Comparison of ENCODE assay signal across 8 cellular contexts in genomic region chr1:43359696-43360095, GRCh38. TPM values are rescaled to one million over a fixed set of nuclear protein-coding genes. Genes with fewer than 3 reads are reported as not detected.
DNase-seq lines count a peak whose midpoint lies in the region; ATAC-seq, FAIRE-seq and TF ChIP-seq lines count a peak whose summit lies in the region.

No MANE protein-coding gene starts in this region.

- 59% methylated on average over 11 of the region's 11 CpGs for WGBS in HUES64

- TF ChIP-seq CTCF in CD14-positive monocyte (IDR thresholded peaks at IDR 0.05) (no peak), astrocyte (IDR thresholded peaks at IDR 0.05; ENCODE audit: insufficient read depth, low read depth, low read length) (no peak), mesothelial cell of epicardium (IDR thresholded peaks at IDR 0.05; ENCODE audit: unreplicated experiment) (no peak), left lung (IDR thresholded peaks at IDR 0.05) (no peak)

- H3K9me3 Mint-ChIP-seq in CD14-positive monocyte (peaks cover 0 to 1% (median 0%) of the 10 kb centered on the region in 7 donors), astrocyte (ENCODE audit: unreplicated experiment) (no peaks in the 10 kb centered on the region), mesothelial cell of epicardium (no peaks in the 10 kb centered on the region)

- H3K27me3 ChIP-seq in HUES64 (ENCODE audit: insufficient read depth, low read length) (no peaks in the 10 kb centered on the region), astrocyte (ENCODE audit: insufficient read depth, low read length) (no peaks in the 10 kb centered on the region), left lung (no peaks in the 10 kb centered on the region)

- intact Hi-C loops in CD14-positive monocyte (cut with micrococcal nuclease) (loop anchor here (2.0 to 10.0 kb wide), 4 partner anchors 29 to 187 kb away; partner anchors contain the start of genes CFAP57 (in 2 of the 2), EBNA1BP2 (in 2 of the 2), MED8 (in 1 of the 2) and SZT2 (in 1 of the 2)), left lung (cut with DNase I) (no loop called here)

- H3K4me3 Mint-ChIP-seq in CD14-positive monocyte (peak overlapping the region in 1 of 2 donors; percentile 87), astrocyte (ENCODE audit: unreplicated experiment) (peak overlapping the region; percentile 92), mesothelial cell of epicardium (peak overlapping the region; percentile 86)

- FAIRE-seq in astrocyte (lab: Jason Lieb, UNC): no peak

- H3K36me3 ChIP-seq in HUES64 (ENCODE audit: insufficient read depth, low read length) (peaks cover 51% of the 10 kb centered on the region), astrocyte (ENCODE audit: insufficient read depth, low read length) (peaks cover 40% of the 10 kb centered on the region), left lung (peaks cover 6 to 46% of the 10 kb centered on the region in 2 donors)

- H3K27ac ChIP-seq in HUES64 (ENCODE audit: low read depth, low read length): no peak overlapping the region
- H3K27ac ChIP-seq in astrocyte (ENCODE audit: low read depth, low read length): peak overlapping the region; percentile 72
- no peak overlapping the region for H3K27ac ChIP-seq in left lung

- H2AFZ ChIP-seq in astrocyte (ENCODE audit: low read depth, low read length): no peak overlapping the region

- H3K4me1 ChIP-seq in HUES64 (ENCODE audit: insufficient read depth, low read length) (peaks cover 9% of the 10 kb centered on the region; the same call in 1 of the 2 replicates), astrocyte (ENCODE audit: insufficient read depth, low read length) (peaks cover 29% of the 10 kb centered on the region), left lung (peaks cover 13 to 47% of the 10 kb centered on the region in 2 donors)

- peak overlapping the region; percentile 92 for H3K4me2 ChIP-seq in astrocyte (ENCODE audit: low read length)

- ATAC-seq in HG03159 (IDR thresholded peaks at IDR 0.05; ENCODE audit: unreplicated experiment) (no peak), left lung (no peak)

- peak overlapping the region; percentile 91 for H3K4me3 ChIP-seq in HUES64 (ENCODE audit: low read length)
- peak overlapping the region; percentile 79 for H3K4me3 ChIP-seq in astrocyte (ENCODE audit: insufficient read depth, low read depth, low read length)
- H3K4me3 ChIP-seq in left lung: peak overlapping the region in 1 of 2 donors; percentile 64

- DNase-seq in CD14-positive monocyte (ENCODE audit: low spot score): no peak
- no peak for DNase-seq in astrocyte (ENCODE audit: low read depth)
- DNase-seq in mesothelial cell of epicardium (ENCODE audit: low spot score in 2 of 2, unreplicated experiment in 2 of 2): no peak
- no peak for DNase-seq in NCI-H2171 (lab: John Stamatoyannopoulos, UW)
- no peak for DNase-seq in mucosa of gallbladder (ENCODE audit: low spot score)
- DNase-seq in left lung: no peak

- peak overlapping the region in 5 of 7 donors; percentile 21 to 70 (median 51) for H3K27ac Mint-ChIP-seq in CD14-positive monocyte
- H3K27ac Mint-ChIP-seq in astrocyte (ENCODE audit: unreplicated experiment): peak overlapping the region; percentile 66
- no peak overlapping the region for H3K27ac Mint-ChIP-seq in mesothelial cell of epicardium

- H3K9ac ChIP-seq in HUES64 (ENCODE audit: low read depth, low read length) (peak overlapping the region; percentile 88), astrocyte (ENCODE audit: low read length) (peak overlapping the region; percentile 84)

- peaks cover 43% of the 10 kb centered on the region for H4K20me1 ChIP-seq in astrocyte (ENCODE audit: insufficient read depth, low read length)

- H3K9me3 ChIP-seq in HUES64 (ENCODE audit: insufficient read depth, low read depth, low read length) (no peaks in the 10 kb centered on the region), astrocyte (ENCODE audit: insufficient read depth, low read depth, low read length) (no peaks in the 10 kb centered on the region), left lung (no peaks in the 10 kb centered on the region)

- H3K27me3 Mint-ChIP-seq in CD14-positive monocyte (ENCODE audit: low read depth in 3 of 3) (no peaks in the 10 kb centered on the region), astrocyte (ENCODE audit: low read depth, unreplicated experiment) (no peaks in the 10 kb centered on the region), mesothelial cell of epicardium (ENCODE audit: low read depth) (no peaks in the 10 kb centered on the region)

- H3K79me2 ChIP-seq in astrocyte (ENCODE audit: insufficient read depth, low read length): peaks cover 57% of the 10 kb centered on the region

- H3K4me1 Mint-ChIP-seq in CD14-positive monocyte: peaks cover 64% of the 10 kb centered on the region
- H3K4me1 Mint-ChIP-seq in astrocyte (ENCODE audit: low read depth, unreplicated experiment): peaks cover 2% of the 10 kb centered on the region
- H3K4me1 Mint-ChIP-seq in mesothelial cell of epicardium: peaks cover 31% of the 10 kb centered on the region

- H3K36me3 Mint-ChIP-seq in CD14-positive monocyte (peaks cover 47 to 48% of the 10 kb centered on the region in 2 donors), astrocyte (ENCODE audit: low read depth, unreplicated experiment) (peaks cover 24% of the 10 kb centered on the region), mesothelial cell of epicardium (peaks cover 22% of the 10 kb centered on the region)

RNA-seq across cellular contexts. Expression of gene CDC20, which starts 0.9 kb away (rescaled TPM):
- polyA plus RNA-seq in CD14-positive monocyte: under 1 TPM in 1 of 2 donors, not detected in 1; 0.10 TPM
- 143 TPM for polyA plus RNA-seq in HUES64 (2013, experiment 1 of 2)
- 153 TPM for polyA plus RNA-seq in HUES64 (2013, experiment 2 of 2)
- total RNA-seq in astrocyte (7.0 and 14.5 TPM in 2 replicates), mesothelial cell of epicardium (32.0 to 33.4 TPM (median 32.4 TPM) in 3 replicates), mucosa of gallbladder (5.1 TPM), left lung (10 to 100 TPM in 1 of 2 donors, 1 to 10 TPM in 1; 7.9 to 18.0 TPM)

RNA-seq across cellular contexts. Expression of gene ELOVL1, which starts 8.1 kb away (rescaled TPM):
- polyA plus RNA-seq in CD14-positive monocyte: 100 to 1,000 TPM; 148 to 151 TPM
- 22.0 TPM for polyA plus RNA-seq in HUES64 (2013, experiment 1 of 2)
- 22.7 TPM for polyA plus RNA-seq in HUES64 (2013, experiment 2 of 2)
- total RNA-seq in astrocyte (124 and 131 TPM in 2 replicates), mesothelial cell of epicardium (40.3 to 42.4 TPM (median 41.4 TPM) in 3 replicates), mucosa of gallbladder (141 TPM), left lung (100 to 1,000 TPM; 118 to 144 TPM)

RNA-seq across cellular contexts. Expression of gene MPL, which starts 22.1 kb away (rescaled TPM):
- not detected for polyA plus RNA-seq in CD14-positive monocyte
- not detected for polyA plus RNA-seq in HUES64 (2013, experiment 1 of 2)
- polyA plus RNA-seq in HUES64 (2013, experiment 2 of 2): not detected
- total RNA-seq in astrocyte: not detected in 2 replicates
- 0.50 to 0.53 TPM in 2 of 3 replicates, not detected in the other for total RNA-seq in mesothelial cell of epicardium
- not detected for total RNA-seq in mucosa of gallbladder
- under 1 TPM; 0.24 to 0.67 TPM for total RNA-seq in left lung

RNA-seq across cellular contexts. Expression of gene MED8, which starts 29.9 kb away (rescaled TPM):
- 10 to 100 TPM; 40.7 to 41.8 TPM for polyA plus RNA-seq in CD14-positive monocyte
- 15.9 TPM for polyA plus RNA-seq in HUES64 (2013, experiment 1 of 2)
- polyA plus RNA-seq in HUES64 (2013, experiment 2 of 2): 14.8 TPM
- total RNA-seq in astrocyte (54.5 and 57.1 TPM in 2 replicates), mesothelial cell of epicardium (29.8 to 32.4 TPM (median 30.4 TPM) in 3 replicates), mucosa of gallbladder (37.7 TPM), left lung (10 to 100 TPM; 40.3 to 48.5 TPM)

RNA-seq across cellular contexts. Expression of gene SZT2, which starts 30.0 kb away (rescaled TPM):
- 1 to 10 TPM; 2.4 to 2.6 TPM for polyA plus RNA-seq in CD14-positive monocyte
- 5.8 TPM for polyA plus RNA-seq in HUES64 (2013, experiment 1 of 2)
- polyA plus RNA-seq in HUES64 (2013, experiment 2 of 2): 5.8 TPM
- total RNA-seq in astrocyte (28.5 and 30.0 TPM in 2 replicates), mesothelial cell of epicardium (80.1 to 97.4 TPM (median 83.7 TPM) in 3 replicates), mucosa of gallbladder (59.3 TPM), left lung (10 to 100 TPM; 40.1 to 68.0 TPM)

Comparison
In these comparisons a context has a peak if more than half of its experiments do, and no peak if none do; other contexts are left out.
1. intact Hi-C loops: an anchor here in CD14-positive monocyte (2.0 to 10.0 kb wide); none called in left lung.